Comparison of ENCODE assay signal across 14 cellular contexts in the genomic region with DNA sequence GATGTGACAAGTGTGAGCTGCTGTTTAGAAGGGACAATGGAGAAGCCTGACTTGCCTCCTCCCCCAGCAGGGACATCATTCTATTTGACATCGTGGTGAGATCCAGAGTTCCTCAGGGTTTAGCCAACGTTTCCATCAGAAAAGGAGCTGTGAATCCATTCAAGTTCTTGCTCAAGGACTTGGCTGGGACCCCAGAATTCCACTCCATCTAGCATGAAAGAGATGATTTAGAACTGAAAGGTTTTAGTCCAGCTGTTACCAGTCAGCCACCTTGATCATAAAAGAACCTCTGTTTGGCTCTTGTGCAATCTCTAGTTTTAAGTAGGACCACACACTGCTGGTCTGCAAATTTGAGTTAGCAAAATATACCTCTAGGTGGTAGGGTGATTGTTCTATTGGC.
DNase-seq lines count a peak whose midpoint lies in the region; ATAC-seq, FAIRE-seq and TF ChIP-seq lines count a peak whose summit lies in the region.
"Had no signal": no experiment of that assay in that cellular context is flagged by ENCODE, and none has a peak within 500 bp of the region (broad histone marks: within the 10 kb centered on the region; RNA-seq: fewer than 3 reads in every experiment).

No MANE protein-coding gene starts in this region.

- no peak overlapping the region for H3K27ac ChIP-seq in fibroblast of lung (ENCODE audit: insufficient read depth, low read length)
- H3K27ac ChIP-seq: brain microvascular endothelial cell had no signal

- H3K36me3 Mint-ChIP-seq in osteocyte (ENCODE audit: unreplicated experiment) = peaks cover 28% of the 10 kb centered on the region

- H3K4me3 Mint-ChIP-seq in osteocyte (ENCODE audit: unreplicated experiment) = no peak overlapping the region

- no peak for ATAC-seq in HG03378 (IDR thresholded peaks at IDR 0.05; ENCODE audit: unreplicated experiment)
- ATAC-seq: HCT116 had no signal

- H3K36me3 ChIP-seq in fibroblast of lung (ENCODE audit: control insufficient read depth, insufficient read depth, low read length) = no peaks in the 10 kb centered on the region
- H3K36me3 ChIP-seq: brain microvascular endothelial cell had no signal

- no peaks in the 10 kb centered on the region for H3K27me3 ChIP-seq in fibroblast of lung (ENCODE audit: control insufficient read depth, insufficient read depth, low read length)
- H3K27me3 ChIP-seq: brain microvascular endothelial cell had no signal

- FAIRE-seq in H54 (lab: Jason Lieb, UNC) = no peak
- FAIRE-seq: endometrium had no signal

- DNase-seq in EH (ENCODE audit: low read depth) (peak; percentile 80), RPMI7951 (ENCODE audit: low read depth) (peak; percentile 91), fibroblast of lung (ENCODE audit: low read depth in 2 of 2) (peak; percentile 88), osteocyte (ENCODE audit: extremely low spot score, unreplicated experiment) (no peak), H54 (ENCODE audit: insufficient read length, low spot score) (no peak), COLO668 (lab: John Stamatoyannopoulos, UW; ENCODE audit: unreplicated experiment) (no peak)
- DNase-seq in stimulated activated CD4-positive, alpha-beta T cell treated with anti-CD3 and anti-CD28 coated beads, Interleukin-4, amount 100 ng/mL, for 1 hour = no peak
- DNase-seq: activated T-cell treated with anti-CD3 and anti-CD28 coated beads, Interleukin-2, amount 50 U/mL, for 1 hour; brain microvascular endothelial cell; NCI-H146; NCI-H82 had no signal

- no peak overlapping the region for H2AFZ ChIP-seq in fibroblast of lung (ENCODE audit: low read length)

- no peaks in the 10 kb centered on the region for H3K9me3 Mint-ChIP-seq in osteocyte (ENCODE audit: unreplicated experiment)

- H3K9me3 ChIP-seq in fibroblast of lung (ENCODE audit: control insufficient read depth, insufficient read depth, low read depth, low read length) = no peaks in the 10 kb centered on the region

- peak overlapping the region; percentile 9 for H3K4me2 ChIP-seq in fibroblast of lung (ENCODE audit: extremely low read depth, insufficient read depth, low read length)

- no peaks in the 10 kb centered on the region for H3K27me3 Mint-ChIP-seq in osteocyte (ENCODE audit: unreplicated experiment)

- no peak for TF ChIP-seq POLR2A in H54 (IDR thresholded peaks at IDR 0.05; ENCODE audit: low read depth, low read length)

- no peaks in the 10 kb centered on the region for H3K79me2 ChIP-seq in fibroblast of lung (ENCODE audit: control insufficient read depth, insufficient read depth, low read length)

- H3K27ac Mint-ChIP-seq in osteocyte (ENCODE audit: unreplicated experiment) = peak overlapping the region; percentile 66

- no peak overlapping the region for H3K4me3 ChIP-seq in fibroblast of lung (replicated peaks in 1 of 4; ENCODE audit: control extremely low read depth in 1 of 4, insufficient read depth in 1 of 4, low read depth in 3 of 4, low read length in 4 of 4)

- H3K4me1 ChIP-seq in fibroblast of lung (ENCODE audit: control insufficient read depth, extremely low read depth, insufficient read depth, low read length) = peaks cover 21% of the 10 kb centered on the region

- H3K9ac ChIP-seq in fibroblast of lung (ENCODE audit: insufficient read depth, low read length) = no peak overlapping the region

- H4K20me1 ChIP-seq in fibroblast of lung (ENCODE audit: control insufficient read depth, extremely low read depth, insufficient read depth, low read length) = no peaks in the 10 kb centered on the region

- H3K4me1 Mint-ChIP-seq in osteocyte (ENCODE audit: unreplicated experiment) = peaks cover 81% of the 10 kb centered on the region

- no peak for TF ChIP-seq CTCF in fibroblast of lung (conservative IDR thresholded peaks at IDR 0.05 in 1 of 2, IDR thresholded peaks at IDR 0.05 in 1 of 2; ENCODE audit: low read depth in 1 of 2, low read length in 2 of 2)
- TF ChIP-seq CTCF in osteocyte (IDR thresholded peaks at IDR 0.05) = no peak

Comparison
In these comparisons a context has a peak if more than half of its experiments do, and no peak if none do; other contexts are left out.
1. DNase-seq: peak in EH (single experiment), RPMI7951 (single experiment) and fibroblast of lung (2 of 2); none in osteocyte (single experiment), stimulated activated CD4-positive, alpha-beta T cell treated with anti-CD3 and anti-CD28 coated beads, Interleukin-4, amount 100 ng/mL, for 1 hour (single experiment), H54 (single experiment) and COLO668 (single experiment).